ENCODE assay signal across 12 cellular contexts in genomic region chr1:157966034-157966671, GRCh38. TPM values are rescaled to one million over a fixed set of nuclear protein-coding genes. Genes with fewer than 3 reads are reported as not detected.
A peak's percentile ranks its signal among the peaks of the same experiment; 100 is the strongest.
DNase-seq lines count a peak whose midpoint lies in the region; ATAC-seq, FAIRE-seq and TF ChIP-seq lines count a peak whose summit lies in the region.
"Had no signal": no experiment of that assay in that cellular context is flagged by ENCODE, and none has a peak within 500 bp of the region (broad histone marks: within the 10 kb centered on the region; RNA-seq: fewer than 3 reads in every experiment).

No MANE protein-coding gene starts in this region.

- no peak for TF ChIP-seq POLR2A in HepG2 (IDR thresholded peaks at IDR 0.05; ENCODE audit: insufficient read depth in 1 of 2, low read depth in 2 of 2, low read length in 2 of 2)
- no peak for TF ChIP-seq POLR2A in uterus (IDR thresholded peaks at IDR 0.05)

- H3K4me2 ChIP-seq in HepG2 (ENCODE audit: low read depth, low read length), result peak overlapping the region; percentile 20

- DNase-seq in HK-2 (ENCODE audit: unreplicated experiment) (peak; percentile 83), chondrocyte (ENCODE audit: low spot score) (no peak), HepG2 (ENCODE audit: low spot score) (peak; percentile 56), uterus (peak; percentile 50 to 71), HUDEP-2 (lab: John Stamatoyannopoulos, UW; ENCODE audit: unreplicated experiment in 76 of 76) (no peak)
- DNase-seq: esophagus squamous epithelium; NCI-H1105; stimulated activated CD4-positive, alpha-beta T cell treated with anti-CD3 and anti-CD28 coated beads, Interleukin-2, amount 100 ng/mL, for 24 hours; stimulated activated naive CD4-positive, alpha-beta T cell treated with Interleukin-2 at 50 U/mL for 16 hours had no signal

- H3K27me3 Mint-ChIP-seq in chondrocyte (ENCODE audit: low read depth), result peaks cover 11% of the 10 kb centered on the region

- H2AFZ ChIP-seq in HepG2 (ENCODE audit: low read length), result no peak overlapping the region

- H3K27ac ChIP-seq in HepG2 (ENCODE audit: extremely low read length, insufficient read depth, low read length), result no peak overlapping the region
- peak overlapping the region; percentile 52 to 60 for H3K27ac ChIP-seq in uterus
- H3K27ac ChIP-seq: esophagus squamous epithelium had no signal

- intact Hi-C loops in HepG2 (cut with micrococcal nuclease; ENCODE audit: unreplicated experiment) (loop anchor here (10.0 kb wide), 1 partner anchor 1029 kb away; no protein-coding TSS in a partner anchor), uterus (cut with DNase I; ENCODE audit: low total_unique reads) (no loop called here)

- POLR2A ChIA-PET in HepG2 (lab: Yijun Ruan, JAX), result no interaction called here

- 16% methylated on average over 9 of the region's 9 CpGs for WGBS in HepG2 (ENCODE audit: low lambda C conversion rate)

- in situ Hi-C loops in HepG2 (cut with HindIII; ENCODE audit: extremely low pct_ligation_motif_present, low pct_unique_long_range_greater_than_20kb), result loop anchor here (10.0 kb wide), 1 partner anchor 119 kb away; no protein-coding TSS in a partner anchor

- CTCF ChIA-PET in HepG2 (lab: Yijun Ruan, JAX; ENCODE audit: low intra/inter-chr PET ratio, low total read pairs), result interaction anchor here (1.4 kb wide), 1 partner anchor 159 kb away, joined by 4 read pairs; no protein-coding TSS in a partner anchor

- no peak overlapping the region for H3K9ac ChIP-seq in HepG2 (ENCODE audit: insufficient read depth, low read depth, low read length)

- no peaks in the 10 kb centered on the region for H3K79me2 ChIP-seq in HepG2 (ENCODE audit: insufficient read depth, low read length)

- no TSS peak for BruUV-seq in HepG2 (replicated peaks; lab: Mats Ljungman, UMichigan)

- FAIRE-seq in HepG2 (lab: Jason Lieb, UNC), result no peak

- H3K9me3 ChIP-seq in HepG2 (ENCODE audit: low read length) (no peaks in the 10 kb centered on the region; the same call in 1 of the 2 replicates), uterus (no peaks in the 10 kb centered on the region)
- H3K9me3 ChIP-seq: esophagus squamous epithelium had no signal

- no peaks in the 10 kb centered on the region for H4K20me1 ChIP-seq in HepG2 (ENCODE audit: insufficient read depth, low read length)

- H3K9me3 Mint-ChIP-seq in chondrocyte (ENCODE audit: low read depth), result no peaks in the 10 kb centered on the region

- peaks cover 33% of the 10 kb centered on the region for H3K4me1 Mint-ChIP-seq in chondrocyte (ENCODE audit: low read depth)

- no peak overlapping the region for H3K4me3 ChIP-seq in HepG2 (replicated peaks in 1 of 3; ENCODE audit: insufficient read depth in 1 of 3, low read depth in 2 of 3, low read length in 3 of 3)
- no peak overlapping the region for H3K4me3 ChIP-seq in uterus
- H3K4me3 ChIP-seq: esophagus squamous epithelium had no signal

- no peaks in the 10 kb centered on the region for H3K36me3 Mint-ChIP-seq in chondrocyte (ENCODE audit: low read depth)

- H3K36me3 ChIP-seq in HepG2 (replicated peaks in 1 of 2; ENCODE audit: control insufficient read depth in 1 of 2, insufficient read depth in 2 of 2, low read length in 2 of 2) (no peaks in the 10 kb centered on the region), uterus (no peaks in the 10 kb centered on the region)
- H3K36me3 ChIP-seq: esophagus squamous epithelium had no signal

- ATAC-seq in HepG2 (peak; percentile 91), GM18868 (IDR thresholded peaks at IDR 0.05; ENCODE audit: unreplicated experiment) (no peak), GM18498 (IDR thresholded peaks at IDR 0.05; ENCODE audit: unreplicated experiment) (no peak)
- ATAC-seq: activated CD4-positive, CD25-positive, alpha-beta regulatory T cell treated with anti-CD3 and anti-CD28 coated beads, Interleukin-2, amount 50 U/mL, for 24 hours had no signal

- TF ChIP-seq CTCF in chondrocyte (IDR thresholded peaks at IDR 0.05) (no peak), HepG2 (CRISPR knock-in tag; IDR thresholded peaks at IDR 0.05) (no peak), uterus (IDR thresholded peaks at IDR 0.05) (no peak)

- H3K4me1 ChIP-seq in HepG2 (ENCODE audit: insufficient read depth, low read length) (peaks cover 16% of the 10 kb centered on the region), uterus (peaks cover 0 to 5% of the 10 kb centered on the region in 2 donors)

- no peaks in the 10 kb centered on the region; a peak in 1 of 5 replicates for H3K27me3 ChIP-seq in HepG2 (ENCODE audit: control insufficient read depth in 1 of 2, insufficient read depth in 2 of 2, low read length in 2 of 2)
- H3K27me3 ChIP-seq in uterus, result no peaks in the 10 kb centered on the region

- TF ChIP-seq RAD21 in HepG2 (CRISPR knock-in tag; IDR thresholded peaks at IDR 0.05), result no peak

- TF ChIP-seq EP300 in HepG2 (IDR thresholded peaks at IDR 0.05; ENCODE audit: low read depth in 2 of 2, low read length in 2 of 2) (no peak), HepG2 (CRISPR knock-in tag; IDR thresholded peaks at IDR 0.05; ENCODE audit: borderline replicate concordance) (no peak)

- H3K27ac Mint-ChIP-seq in chondrocyte (ENCODE audit: unreplicated experiment), result peak overlapping the region; percentile 67

- H3K4me3 Mint-ChIP-seq in chondrocyte (ENCODE audit: unreplicated experiment), result no peak overlapping the region

TF ChIP-seq in HepG2, 621 proteins besides CTCF, POLR2A, EP300 and RAD21 (continues in another document):
- 0 out of 2 replicates have a peak, but pooled peaks have one; percentile 7 for TF ChIP-seq CREB1 (IDR thresholded peaks at IDR 0.05)
- TF ChIP-seq CREB1 (CRISPR knock-in tag; IDR thresholded peaks at IDR 0.05), result no peak
- 0 out of 2 replicates have a peak, but pooled peaks have one; percentile 44 for TF ChIP-seq HNF1A (IDR thresholded peaks at IDR 0.05; ENCODE audit: low read depth)
- no peak for TF ChIP-seq HNF1A (CRISPR knock-in tag; IDR thresholded peaks at IDR 0.05; ENCODE audit: borderline replicate concordance)
- TF ChIP-seq ZNF350 (CRISPR knock-in tag; IDR thresholded peaks at IDR 0.05; ENCODE audit: borderline replicate concordance, low read depth), result no peak

RNA-seq across cellular contexts. Expression of gene KIRREL1, which starts 27.3 kb away (rescaled TPM):
- total RNA-seq in chondrocyte (159 to 166 TPM (median 165 TPM) in 3 replicates), HepG2 (2016; rRNA removed; fragmentation: Illumina TruSeq; extraction: Trizol) (0.02 TPM in 1 of 2 replicates, not detected in the other), uterus (100 to 1,000 TPM in 1 of 4 donors, 10 to 100 TPM in 3; 34.1 to 102 (median 57.4) TPM)
- not detected in 2 replicates for total RNA-seq in HepG2 (2016; cell fraction: cytosol; rRNA removed; fragmentation: Illumina TruSeq; extraction: Trizol; ENCODE audit: low read depth)
- total RNA-seq in HepG2 (2016; cell fraction: insoluble cytoplasmic fraction; rRNA removed; fragmentation: Illumina TruSeq; extraction: Trizol), result 0.02 TPM in 1 of 2 replicates, not detected in the other
- total RNA-seq in HepG2 (2016; cell fraction: membrane; rRNA removed; fragmentation: Illumina TruSeq; extraction: Trizol), result not detected in 2 replicates
- 0.06 TPM in 1 of 2 replicates, not detected in the other for total RNA-seq in HepG2 (2016; cell fraction: nucleus; rRNA removed; fragmentation: Illumina TruSeq; extraction: Trizol)
- polyA plus RNA-seq in HepG2 (2011; rRNA removed), result 0.01 and 0.03 TPM in 2 replicates
- 0.01 and 0.03 TPM in 2 replicates for polyA plus RNA-seq in HepG2 (2011; cell fraction: cytosol; rRNA removed)
- 0.03 and 0.07 TPM in 2 replicates for polyA plus RNA-seq in HepG2 (2011; cell fraction: nucleus; rRNA removed)
- 0.04 TPM in 1 of 2 replicates, not detected in the other for polyA plus RNA-seq in HepG2 (2012)
- polyA plus RNA-seq in HepG2 (2016; cell fraction: cytosol; fragmentation: Illumina TruSeq; extraction: Trizol; ENCODE audit: low read depth), result not detected in 2 replicates
- polyA plus RNA-seq in HepG2 (2016; cell fraction: insoluble cytoplasmic fraction; fragmentation: Illumina TruSeq; extraction: Trizol; ENCODE audit: low read depth), result 0.03 TPM in 1 of 2 replicates, not detected in the other
- not detected in 2 replicates for polyA plus RNA-seq in HepG2 (2016; cell fraction: membrane; fragmentation: Illumina TruSeq; extraction: Trizol; ENCODE audit: low read depth)
- polyA plus RNA-seq in HepG2 (2016; cell fraction: nucleus; fragmentation: Illumina TruSeq; extraction: Trizol; ENCODE audit: insufficient read depth, low read depth), result not detected in 2 replicates
- 30.8 TPM in 1 of 2 replicates, not detected in the other for polyA minus RNA-seq in HepG2 (2011; rRNA and poly(A)+ RNA removed; ENCODE audit: low replicate concordance)
- 0.30 TPM in 1 of 2 replicates, not detected in the other for polyA minus RNA-seq in HepG2 (2011; cell fraction: cytosol; rRNA and poly(A)+ RNA removed)
- not detected in 2 replicates for polyA minus RNA-seq in HepG2 (2011; cell fraction: nucleus; rRNA and poly(A)+ RNA removed)

Comparison
In these comparisons a context has a peak if more than half of its experiments do, and no peak if none do; other contexts are left out.
1. DNase-seq: peak in HK-2 (single experiment), HepG2 (single experiment) and uterus (2 of 2); none in chondrocyte (single experiment) and HUDEP-2 (0 of 76).
2. RNA of gene KIRREL1, which starts 27.3 kb away (total RNA-seq): 159 to 166 TPM in chondrocyte and 34.1 to 102 TPM in uterus; 0.02 to 0.06 TPM in HepG2; every median in the first group is over 10 times any median in the second.